8 cellular contexts compared by ENCODE assay signal in genomic region chr20:35954907-35955251, GRCh38. TPM values are rescaled to one million over a fixed set of nuclear protein-coding genes. Genes with fewer than 3 reads are reported as not detected.
DNase-seq lines count a peak whose midpoint lies in the region.

No MANE protein-coding gene starts in this region.

- H3K9me3 ChIP-seq in iPS-18a (ENCODE audit: control insufficient read depth, low read depth, low read length): no peaks in the 10 kb centered on the region

- peaks cover 1% of the 10 kb centered on the region for H3K36me3 Mint-ChIP-seq in activated naive CD4-positive, alpha-beta T cell treated with anti-CD3 and anti-CD28 coated beads, Interleukin-2, amount 50 U/mL, for 24 hours

- no peaks in the 10 kb centered on the region for H3K27me3 Mint-ChIP-seq in activated naive CD4-positive, alpha-beta T cell treated with anti-CD3 and anti-CD28 coated beads, Interleukin-2, amount 50 U/mL, for 24 hours

- peaks cover 12% of the 10 kb centered on the region for H3K4me1 ChIP-seq in iPS-18a (ENCODE audit: control insufficient read depth, low read depth, low read length)

- peak overlapping the region; percentile 78 for H3K9ac ChIP-seq in iPS-18a (ENCODE audit: low read length)

- H3K27ac ChIP-seq in angular gyrus (ENCODE audit: low read depth, low read length) (peak overlapping the region; percentile 92), iPS-18a (ENCODE audit: low read length) (peak overlapping the region; percentile 38)

- peaks cover 18% of the 10 kb centered on the region for H3K4me1 Mint-ChIP-seq in activated naive CD4-positive, alpha-beta T cell treated with anti-CD3 and anti-CD28 coated beads, Interleukin-2, amount 50 U/mL, for 24 hours

- H3K36me3 ChIP-seq in iPS-18a (ENCODE audit: control insufficient read depth, low read depth, low read length): no peaks in the 10 kb centered on the region

- no peaks in the 10 kb centered on the region for H3K9me3 Mint-ChIP-seq in activated naive CD4-positive, alpha-beta T cell treated with anti-CD3 and anti-CD28 coated beads, Interleukin-2, amount 50 U/mL, for 24 hours

- DNase-seq in activated naive CD4-positive, alpha-beta T cell treated with anti-CD3 and anti-CD28 coated beads, Interleukin-2, amount 50 U/mL, for 16 hours: no peak
- DNase-seq in NAMALWA (ENCODE audit: low spot score) (peak; percentile 67), NCI-H2107 treated with DMSO at 0.1 percent for 48 hours (lab: John Stamatoyannopoulos, UW; ENCODE audit: unreplicated experiment) (no peak), SK-N-DZ (ENCODE audit: low spot score) (no peak)
- peak; percentile 1 to 4 for DNase-seq in stimulated activated CD8-positive, alpha-beta memory T cell treated with anti-CD3 and anti-CD28 coated beads, Interleukin-7, amount 100 ng/mL, for 1 hour (ENCODE audit: low read depth in 2 of 2)

- peak overlapping the region; percentile 99 for H3K4me3 Mint-ChIP-seq in activated naive CD4-positive, alpha-beta T cell treated with anti-CD3 and anti-CD28 coated beads, Interleukin-2, amount 50 U/mL, for 24 hours

- no peaks in the 10 kb centered on the region for H3K27me3 ChIP-seq in iPS-18a (ENCODE audit: control insufficient read depth, insufficient read depth, low read length)

- H3K27ac Mint-ChIP-seq in activated naive CD4-positive, alpha-beta T cell treated with anti-CD3 and anti-CD28 coated beads, Interleukin-2, amount 50 U/mL, for 24 hours: peak overlapping the region; percentile 100

- H3K4me3 ChIP-seq in iPS-18a (ENCODE audit: low read length): peak overlapping the region; percentile 77

RNA-seq across cellular contexts. Expression of gene SCAND1, which starts 0.6 kb away (rescaled TPM):
- polyA plus RNA-seq in SK-N-DZ (2014; cell fraction: cytosol; rRNA removed): 175 and 177 TPM in 2 replicates
- polyA plus RNA-seq in SK-N-DZ (2014; cell fraction: nucleus; rRNA removed): 148 and 166 TPM in 2 replicates

RNA-seq across cellular contexts. Expression of gene CNBD2, which starts 13.5 kb away (rescaled TPM):
- polyA plus RNA-seq in SK-N-DZ (2014; cell fraction: cytosol; rRNA removed): 25.3 and 29.5 TPM in 2 replicates
- polyA plus RNA-seq in SK-N-DZ (2014; cell fraction: nucleus; rRNA removed): 40.5 and 41.7 TPM in 2 replicates

Comparison
In these comparisons a context has a peak if more than half of its experiments do, and no peak if none do; other contexts are left out.
1. DNase-seq: peak in NAMALWA (single experiment) and stimulated activated CD8-positive, alpha-beta memory T cell treated with anti-CD3 and anti-CD28 coated beads, Interleukin-7, amount 100 ng/mL, for 1 hour (2 of 2); none in activated naive CD4-positive, alpha-beta T cell treated with anti-CD3 and anti-CD28 coated beads, Interleukin-2, amount 50 U/mL, for 16 hours (single experiment), NCI-H2107 treated with DMSO at 0.1 percent for 48 hours (single experiment) and SK-N-DZ (single experiment).